ENCODE assay signal across 15 cellular contexts in genomic region chr7:68043546-68043945, GRCh38.
DNase-seq lines count a peak whose midpoint lies in the region; TF ChIP-seq lines count a peak whose summit lies in the region.
"Had no signal": no experiment of that assay in that cellular context is flagged by ENCODE, and none has a peak within 500 bp of the region (broad histone marks: within the 10 kb centered on the region; RNA-seq: fewer than 3 reads in every experiment).

No MANE protein-coding gene starts in this region.

- DNase-seq in A172 (ENCODE audit: low spot score), result peak; percentile 49
- DNase-seq in M059J (ENCODE audit: low read depth), result peak; percentile 54
- peak; percentile 3 for DNase-seq in RPMI7951 (ENCODE audit: low read depth)
- no peak for DNase-seq in hepatic stellate cell (ENCODE audit: low spot score)
- no peak for DNase-seq in HPDE6-E6E7 (ENCODE audit: extremely low spot score)
- DNase-seq in GM13976 (ENCODE audit: low spot score), result no peak
- DNase-seq: C1 segment of cervical spinal cord; Calu3; CD4-positive, alpha-beta memory T cell; COR-L47; DMS53; DND-41; GM23248; H9; HFFc6 had no signal

- TF ChIP-seq CTCF in GM13976 (IDR thresholded peaks at IDR 0.05; ENCODE audit: borderline replicate concordance, control extremely low read depth, extremely low read depth, insufficient read depth, missing control alignments), result no peak

- in situ Hi-C loops in GM13976 (cut with MboI; ENCODE audit: low sequenced_read_pairs, unreplicated experiment), result no loop called here

Comparison
In these comparisons a context has a peak if more than half of its experiments do, and no peak if none do; other contexts are left out.
1. DNase-seq: peak in A172 (single experiment), M059J (single experiment) and RPMI7951 (single experiment); none in hepatic stellate cell (single experiment), HPDE6-E6E7 (single experiment) and GM13976 (single experiment).